In the genomic region with DNA sequence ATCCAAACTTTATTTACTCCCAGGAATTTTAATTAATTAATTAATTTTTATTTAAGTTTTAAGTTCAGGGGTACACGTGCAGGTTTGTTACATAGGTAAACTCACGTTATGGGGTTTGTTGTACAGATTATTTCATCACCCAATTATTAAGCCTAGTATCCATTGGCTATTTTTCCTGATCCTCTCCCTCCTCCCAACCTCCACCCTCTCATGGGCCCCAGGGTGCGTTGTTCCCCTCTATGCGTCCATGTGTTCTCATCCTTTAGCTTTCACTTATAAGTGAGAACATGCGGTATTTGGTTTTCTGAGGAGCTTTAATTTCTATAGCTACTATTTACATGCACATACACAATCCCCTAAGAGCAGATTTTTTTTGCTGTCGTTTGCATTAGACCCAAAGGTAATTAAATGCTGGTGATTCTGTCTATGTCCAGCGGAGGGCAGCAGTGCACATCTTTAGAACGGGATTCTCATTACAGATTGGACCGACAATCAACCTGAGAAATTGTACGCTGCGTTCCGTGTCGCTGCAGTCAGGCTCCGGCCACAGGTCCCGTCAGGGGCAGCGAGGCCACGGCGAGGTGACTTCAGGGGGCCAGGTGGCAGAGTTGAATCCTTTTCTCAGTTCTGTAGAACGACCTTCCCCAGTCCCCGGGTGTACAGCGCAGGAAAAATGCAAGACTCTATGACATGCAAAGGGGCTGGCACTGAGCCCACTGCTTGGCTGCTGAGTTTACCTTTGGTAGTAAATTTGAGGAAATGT, we compare ENCODE assay signal across 8 cellular contexts. TPM values are rescaled to one million over a fixed set of nuclear protein-coding genes. Genes with fewer than 3 reads are reported as not detected.
DNase-seq lines count a peak whose midpoint lies in the region; ATAC-seq and TF ChIP-seq lines count a peak whose summit lies in the region.

No MANE protein-coding gene starts in this region.

- DNase-seq in ACHN (peak; percentile 74), NCI-H2171 treated with DMSO at 0.1 percent for 48 hours (lab: John Stamatoyannopoulos, UW) (peak; percentile 91), mammary epithelial cell (peak; percentile 71), islet precursor cell (peak; percentile 84)
- peak; percentile 83 for DNase-seq in stimulated activated CD4-positive, alpha-beta T cell treated with anti-CD3 and anti-CD28 coated beads, Interleukin-15, amount 100 ng/mL, for 24 hours

- in situ Hi-C loops in ACHN (cut with HindIII; ENCODE audit: low pct_ligation_motif_present, low pct_unique_long_range_greater_than_20kb, low sequenced_read_pairs) (no loop called here), mammary epithelial cell (cut with MboI; ENCODE audit: low sequenced_read_pairs in 2 of 2) (loop anchor here in 1 of 2 donors (25.0 kb wide), 1 partner anchor 932 kb away; no protein-coding TSS in a partner anchor)

- dilution Hi-C loops in mammary epithelial cell (cut with HindIII; ENCODE audit: low sequenced_read_pairs), result no loop called here

- no peaks in the 10 kb centered on the region for H3K4me1 ChIP-seq in mammary epithelial cell (ENCODE audit: insufficient read depth, low read length)

- peak overlapping the region; percentile 96 for H3K4me2 ChIP-seq in mammary epithelial cell (ENCODE audit: insufficient read depth, low read depth, low read length)

- peak overlapping the region; percentile 97 for H2AFZ ChIP-seq in mammary epithelial cell (ENCODE audit: low read depth, low read length)

- no peaks in the 10 kb centered on the region for H4K20me1 ChIP-seq in mammary epithelial cell (ENCODE audit: insufficient read depth, low read length)

- H3K9ac ChIP-seq in mammary epithelial cell (ENCODE audit: insufficient read depth, low read length), result no peak overlapping the region

- BruUV-seq in mammary epithelial cell (replicated peaks; lab: Mats Ljungman, UMichigan), result no TSS peak

- CTCF ChIA-PET in mammary epithelial cell (lab: Charles Lee; ENCODE audit: low non-redundant PET), result interaction anchor here (0.7 kb wide), 1 partner anchor 568 kb away, joined by 4 read pairs; no protein-coding TSS in a partner anchor

- ATAC-seq in GM18870 (IDR thresholded peaks at IDR 0.05; ENCODE audit: unreplicated experiment) (peak; percentile 77), HG03103 (IDR thresholded peaks at IDR 0.05; ENCODE audit: low read depth, unreplicated experiment) (peak; percentile 81)

- no peak overlapping the region for H3K27ac ChIP-seq in mammary epithelial cell (ENCODE audit: insufficient read depth, low read depth, low read length)

- H3K9me3 ChIP-seq in mammary epithelial cell (replicated peaks; ENCODE audit: insufficient read depth, low read length), result no peaks in the 10 kb centered on the region

- H3K27me3 ChIP-seq in mammary epithelial cell (ENCODE audit: insufficient read depth, low read length), result peaks cover 4% of the 10 kb centered on the region

- no peaks in the 10 kb centered on the region for H3K36me3 ChIP-seq in mammary epithelial cell (ENCODE audit: insufficient read depth, low read length)

- H3K4me3 ChIP-seq in WI38 (ENCODE audit: low read depth, low read length), result peak overlapping the region; percentile 55
- peak overlapping the region; percentile 52 to 55 (median 54) for H3K4me3 ChIP-seq in mammary epithelial cell (replicated peaks in 1 of 3; ENCODE audit: insufficient read depth in 1 of 3, low read depth in 2 of 3, low read length in 3 of 3)

- no peaks in the 10 kb centered on the region for H3K79me2 ChIP-seq in mammary epithelial cell (ENCODE audit: insufficient read depth, low read length)

- under 1% methylated on average over 21 of the region's 21 CpGs for WGBS in mammary epithelial cell (ENCODE audit: low coverage, missing lambda C conversion rate)

- intact Hi-C loops in mammary epithelial cell (cut with micrococcal nuclease), result loop anchor here (1.0 kb wide), 2 partner anchors 17 to 568 kb away; no protein-coding TSS in a partner anchor

- TF ChIP-seq CTCF in WI38 (IDR thresholded peaks at IDR 0.05; ENCODE audit: low read depth, low read length) (peak; percentile 47; the same call in 1 of the 2 replicates), mammary epithelial cell (conservative IDR thresholded peaks at IDR 0.05 in 1 of 2, IDR thresholded peaks at IDR 0.05 in 1 of 2; ENCODE audit: extremely low read depth in 1 of 2, insufficient read depth in 1 of 2, low read depth in 1 of 2, low read length in 2 of 2) (peak; percentile 66 to 73)

RNA-seq across cellular contexts. Expression of a gene that starts 11.6 kb away (rescaled TPM):
- total RNA-seq in mammary epithelial cell, result 10 to 100 TPM; 28.8 to 33.7 TPM
- 20.1 TPM for polyA plus RNA-seq in mammary epithelial cell
- 27.8 TPM for polyA minus RNA-seq in mammary epithelial cell

RNA-seq across cellular contexts. Expression of a gene that starts 51.9 kb away (rescaled TPM):
- 10 to 100 TPM in 1 of 2 donors, 1 to 10 TPM in 1; 8.8 to 16.2 TPM for total RNA-seq in mammary epithelial cell
- 11.5 TPM for polyA plus RNA-seq in mammary epithelial cell
- 21.2 TPM for polyA minus RNA-seq in mammary epithelial cell
